ENCODE assay signal across 8 cellular contexts in the genomic region with DNA sequence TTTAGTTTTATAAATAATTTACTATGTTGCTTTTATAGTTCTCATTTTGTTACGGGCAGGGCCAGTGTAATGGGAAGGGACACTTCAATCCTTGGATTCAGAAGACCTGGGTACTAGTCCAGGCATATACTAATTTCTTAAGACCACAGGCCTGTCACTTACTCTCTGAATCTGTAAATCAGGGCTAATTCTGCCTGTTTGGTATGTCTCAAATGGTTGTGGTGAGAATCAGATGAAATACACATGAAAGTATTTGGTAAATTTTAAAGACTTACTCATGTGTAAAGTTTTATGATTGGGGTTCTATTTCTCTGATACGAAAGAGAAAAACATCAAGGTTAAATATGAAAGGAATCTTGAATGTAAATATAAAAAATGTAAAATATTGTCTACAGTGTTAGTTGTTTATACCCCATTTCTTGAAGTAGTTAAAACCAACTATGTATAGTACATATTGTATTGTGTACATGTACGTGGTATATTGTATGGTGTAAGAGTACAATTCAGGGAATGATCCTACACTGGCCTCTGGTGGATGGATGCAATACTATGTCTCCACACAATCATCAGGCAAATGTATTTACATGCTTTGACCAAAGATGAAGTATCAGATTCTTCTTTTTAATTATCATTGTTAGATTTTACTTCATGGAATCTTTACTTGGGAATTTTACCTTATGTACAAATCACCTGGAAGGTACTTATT. TPM values are rescaled to one million over a fixed set of nuclear protein-coding genes. Genes with fewer than 3 reads are reported as not detected.
DNase-seq lines count a peak whose midpoint lies in the region; ATAC-seq and TF ChIP-seq lines count a peak whose summit lies in the region.

No MANE protein-coding gene starts in this region.

- intact Hi-C loops in testis (cut with DNase I; ENCODE audit: low total_unique reads) = no loop called here

- ATAC-seq in HG02938 (IDR thresholded peaks at IDR 0.05; ENCODE audit: unreplicated experiment) = peak; percentile 58
- no peak for ATAC-seq in WTC11

- DNase-seq in activated CD4-positive, alpha-beta T cell treated with anti-CD3 and anti-CD28 coated beads for 48 hours = peak; percentile 2
- no peak for DNase-seq in activated CD4-positive, alpha-beta T cell treated with anti-CD3 and anti-CD28 coated beads for 1 hour
- peak; percentile 76 for DNase-seq in OCI-M1 (lab: John Stamatoyannopoulos, UW)
- DNase-seq in fibroblast of lung (ENCODE audit: low read depth in 2 of 2) = peak; percentile 32 to 60
- DNase-seq in testis = peak; percentile 32
- no peak for DNase-seq in mesendoderm
- no peak for DNase-seq in WTC11 (ENCODE audit: low spot score)

- H4K20me1 ChIP-seq in fibroblast of lung (ENCODE audit: control insufficient read depth, extremely low read depth, insufficient read depth, low read length) = no peaks in the 10 kb centered on the region

- no peaks in the 10 kb centered on the region for H3K79me1 ChIP-seq in mesendoderm (ENCODE audit: low read length)

- H4K8ac ChIP-seq in mesendoderm (ENCODE audit: low read depth, low read length) = no peak overlapping the region

- peaks cover 14% of the 10 kb centered on the region for H3K27me3 Mint-ChIP-seq in WTC11 (ENCODE audit: low read depth)

- no peak overlapping the region for H3K4me2 ChIP-seq in fibroblast of lung (ENCODE audit: extremely low read depth, insufficient read depth, low read length)
- no peak overlapping the region for H3K4me2 ChIP-seq in mesendoderm (ENCODE audit: low read length)

- POLR2A ChIA-PET in WTC11 (lab: Charles Lee) = no interaction called here

- no peaks in the 10 kb centered on the region for H3K36me3 ChIP-seq in fibroblast of lung (ENCODE audit: control insufficient read depth, insufficient read depth, low read length)
- H3K36me3 ChIP-seq in testis (ENCODE audit: low read depth, missing control alignments) = no peaks in the 10 kb centered on the region
- H3K36me3 ChIP-seq in mesendoderm (ENCODE audit: control insufficient read depth, insufficient read depth, low read length) = no peaks in the 10 kb centered on the region

- H3K27ac ChIP-seq in fibroblast of lung (ENCODE audit: insufficient read depth, low read length) = no peak overlapping the region
- H3K27ac ChIP-seq in testis = no peak overlapping the region
- H3K27ac ChIP-seq in mesendoderm (ENCODE audit: low read depth, low read length) = no peak overlapping the region

- no peak overlapping the region for H2AK5ac ChIP-seq in mesendoderm (ENCODE audit: low read length)

- H2AFZ ChIP-seq in fibroblast of lung (ENCODE audit: low read length) = no peak overlapping the region

- WGBS in testis, 2 donors = 53 to 83% methylated on average over 3 of the region's 3 CpGs
- 100% methylated on average over 1 of the region's 3 CpGs for WGBS in mesendoderm (ENCODE audit: extremely low coverage, insufficient coverage, low lambda C conversion rate)

- no peak overlapping the region for H3K27ac Mint-ChIP-seq in WTC11

- no peak overlapping the region for H3K23ac ChIP-seq in mesendoderm (ENCODE audit: low read length)

- H3K4me1 Mint-ChIP-seq in WTC11 = no peaks in the 10 kb centered on the region

- H3K9me3 Mint-ChIP-seq in WTC11 = peaks cover 79% of the 10 kb centered on the region

- H3K4me3 Mint-ChIP-seq in WTC11 = no peak overlapping the region

- H3K4me3 ChIP-seq in fibroblast of lung (replicated peaks in 1 of 4; ENCODE audit: control extremely low read depth in 1 of 4, insufficient read depth in 1 of 4, low read depth in 3 of 4, low read length in 4 of 4) (no peak overlapping the region), testis (no peak overlapping the region), mesendoderm (ENCODE audit: low read length) (no peak overlapping the region)

- no peaks in the 10 kb centered on the region for H3K4me1 ChIP-seq in fibroblast of lung (ENCODE audit: control insufficient read depth, extremely low read depth, insufficient read depth, low read length)
- no peaks in the 10 kb centered on the region for H3K4me1 ChIP-seq in testis
- H3K4me1 ChIP-seq in mesendoderm (ENCODE audit: control insufficient read depth, low read depth, low read length) = no peaks in the 10 kb centered on the region

- H3K27me3 ChIP-seq in fibroblast of lung (ENCODE audit: control insufficient read depth, insufficient read depth, low read length) (no peaks in the 10 kb centered on the region), testis (no peaks in the 10 kb centered on the region), mesendoderm (ENCODE audit: insufficient read depth, low read length, poor library complexity) (no peaks in the 10 kb centered on the region)

- H3K9ac ChIP-seq in fibroblast of lung (ENCODE audit: insufficient read depth, low read length) (no peak overlapping the region), mesendoderm (ENCODE audit: low read length) (no peak overlapping the region)

- H2BK5ac ChIP-seq in mesendoderm (ENCODE audit: low read length) = no peak overlapping the region

- no peak overlapping the region for H3K4ac ChIP-seq in mesendoderm (ENCODE audit: low read depth, low read length)

- no peaks in the 10 kb centered on the region for H3K79me2 ChIP-seq in fibroblast of lung (ENCODE audit: control insufficient read depth, insufficient read depth, low read length)
- H3K79me2 ChIP-seq in mesendoderm (ENCODE audit: control insufficient read depth, insufficient read depth, low read length) = no peaks in the 10 kb centered on the region

- CTCF ChIA-PET in WTC11 (lab: Charles Lee) = no interaction called here

- H2BK15ac ChIP-seq in mesendoderm (replicated peaks; ENCODE audit: low read depth) = no peak overlapping the region

- H4K5ac ChIP-seq in mesendoderm (ENCODE audit: low read length) = no peak overlapping the region

- no peak overlapping the region for H3K18ac ChIP-seq in mesendoderm (ENCODE audit: low read length)

- TF ChIP-seq POLR2A in testis (IDR thresholded peaks at IDR 0.05) = no peak

- no peak overlapping the region for H3K56ac ChIP-seq in mesendoderm (ENCODE audit: low read length)

- peak; percentile 32 to 49 for TF ChIP-seq CTCF in fibroblast of lung (conservative IDR thresholded peaks at IDR 0.05 in 1 of 2, IDR thresholded peaks at IDR 0.05 in 1 of 2; ENCODE audit: low read depth in 1 of 2, low read length in 2 of 2)
- TF ChIP-seq CTCF in testis (IDR thresholded peaks at IDR 0.05) = peak in 1 of 3 experiments; percentile 34
- TF ChIP-seq CTCF in WTC11 (IDR thresholded peaks at IDR 0.05) = no peak

- peaks cover 51% of the 10 kb centered on the region for H3K36me3 Mint-ChIP-seq in WTC11

- H3K9me3 ChIP-seq in fibroblast of lung (ENCODE audit: control insufficient read depth, insufficient read depth, low read depth, low read length) (no peaks in the 10 kb centered on the region), testis (no peaks in the 10 kb centered on the region)

- H2BK120ac ChIP-seq in mesendoderm (ENCODE audit: low read depth, low read length) = no peak overlapping the region

TF ChIP-seq in WTC11, 78 proteins besides CTCF, POLR2A, EP300 and RAD21 (continues in another document):
- no peak for TF ChIP-seq FOXK1 (CRISPR knock-in tag; IDR thresholded peaks at IDR 0.05)
- TF ChIP-seq TEAD4 (CRISPR knock-in tag; IDR thresholded peaks at IDR 0.05) = no peak
- TF ChIP-seq ATF1 (CRISPR knock-in tag; IDR thresholded peaks at IDR 0.05) = no peak
- TF ChIP-seq TEAD1 (CRISPR knock-in tag; IDR thresholded peaks at IDR 0.05) = no peak
- TF ChIP-seq ZNF281 (CRISPR knock-in tag; IDR thresholded peaks at IDR 0.05) = no peak
- no peak for TF ChIP-seq FOXJ3 (CRISPR knock-in tag; IDR thresholded peaks at IDR 0.05; ENCODE audit: borderline replicate concordance)

RNA-seq across cellular contexts. Expression of gene RAG2, which starts 24.5 kb away (rescaled TPM):
- total RNA-seq in fibroblast of lung = not detected in 2 replicates
- not detected in 2 replicates for polyA plus RNA-seq in fibroblast of lung
- not detected in 2 replicates for polyA plus RNA-seq in fibroblast of lung (2012)
- not detected in 2 replicates for polyA minus RNA-seq in fibroblast of lung (ENCODE audit: low replicate concordance)
- under 1 TPM; 0.25 to 0.94 TPM for total RNA-seq in testis
- polyA plus RNA-seq in testis (ENCODE audit: insufficient read depth, low read depth, low replicate concordance) = 2.9 TPM
- 0.01 TPM for polyA plus RNA-seq in mesendoderm (2013, experiment 1 of 2)
- 0.03 TPM for polyA plus RNA-seq in mesendoderm (2013, experiment 2 of 2)
- total RNA-seq in WTC11 (2021) = not detected in 3 replicates

RNA-seq across cellular contexts. Expression of gene IFTAP, which starts 28.3 kb away (rescaled TPM):
- total RNA-seq in fibroblast of lung = 41.1 and 47.0 TPM in 2 replicates
- polyA plus RNA-seq in fibroblast of lung = 34.6 and 42.7 TPM in 2 replicates
- polyA plus RNA-seq in fibroblast of lung (2012) = 24.8 and 33.9 TPM in 2 replicates
- polyA minus RNA-seq in fibroblast of lung (ENCODE audit: low replicate concordance) = 12.6 TPM in 1 of 2 replicates, not detected in the other
- 10 to 100 TPM; 42.1 to 42.4 TPM for total RNA-seq in testis
- polyA plus RNA-seq in testis (ENCODE audit: insufficient read depth, low read depth, low replicate concordance) = 105 TPM
- 29.0 TPM for polyA plus RNA-seq in mesendoderm (2013, experiment 1 of 2)
- polyA plus RNA-seq in mesendoderm (2013, experiment 2 of 2) = 28.0 TPM
- 3.8 to 4.2 TPM (median 4.1 TPM) in 3 replicates for total RNA-seq in WTC11 (2021)

RNA-seq across cellular contexts. Expression of gene RAG1, which starts 54.8 kb away (rescaled TPM):
- total RNA-seq in fibroblast of lung = 0.77 and 0.99 TPM in 2 replicates
- 0.08 and 0.18 TPM in 2 replicates for polyA plus RNA-seq in fibroblast of lung
- polyA plus RNA-seq in fibroblast of lung (2012) = 0.30 and 0.35 TPM in 2 replicates
- 0.48 TPM in 1 of 2 replicates, not detected in the other for polyA minus RNA-seq in fibroblast of lung (ENCODE audit: low replicate concordance)
- total RNA-seq in testis = 1 to 10 TPM; 1.5 to 3.5 TPM
- polyA plus RNA-seq in testis (ENCODE audit: insufficient read depth, low read depth, low replicate concordance) = 1.4 TPM
- 0.55 TPM for polyA plus RNA-seq in mesendoderm (2013, experiment 1 of 2)
- polyA plus RNA-seq in mesendoderm (2013, experiment 2 of 2) = 0.52 TPM
- total RNA-seq in WTC11 (2021) = 0.55 to 0.90 TPM (median 0.82 TPM) in 3 replicates

Comparison
In these comparisons a context has a peak if more than half of its experiments do, and no peak if none do; other contexts are left out.
1. DNase-seq: peak in activated CD4-positive, alpha-beta T cell treated with anti-CD3 and anti-CD28 coated beads for 48 hours (single experiment), OCI-M1 (single experiment), fibroblast of lung (2 of 2) and testis (single experiment); none in activated CD4-positive, alpha-beta T cell treated with anti-CD3 and anti-CD28 coated beads for 1 hour (single experiment), mesendoderm (single experiment) and WTC11 (single experiment).